ENCODE assay signal across 9 cellular contexts in genomic region chr3:47984089-47984759, GRCh38. TPM values are rescaled to one million over a fixed set of nuclear protein-coding genes. Genes with fewer than 3 reads are reported as not detected.
DNase-seq lines count a peak whose midpoint lies in the region; ATAC-seq and TF ChIP-seq lines count a peak whose summit lies in the region.
"Had no signal": no experiment of that assay in that cellular context is flagged by ENCODE, and none has a peak within 500 bp of the region (broad histone marks: within the 10 kb centered on the region; RNA-seq: fewer than 3 reads in every experiment).

No MANE protein-coding gene starts in this region.

- DNase-seq in HEK293T (ENCODE audit: extremely low spot score), result no peak
- DNase-seq in foreskin fibroblast, result peak; percentile 76 to 89
- DNase-seq in thoracic aorta (ENCODE audit: low spot score), result peak; percentile 31
- DNase-seq in central memory CD4-positive, alpha-beta T cell, result no peak
- DNase-seq in GM20000 (ENCODE audit: low spot score), result no peak
- DNase-seq in islet precursor cell, result no peak
- DNase-seq: mucosa of descending colon, NCI-H2081 treated with DMSO at 0.1 percent for 48 hours had no signal

- no peaks in the 10 kb centered on the region for H3K4me1 Mint-ChIP-seq in activated T-helper 17 cell treated with anti-CD3 and anti-CD28 coated beads, Interleukin-2, amount 50 U/mL, for 72 hours

- TF ChIP-seq CTCF in foreskin fibroblast (IDR thresholded peaks at IDR 0.05; ENCODE audit: low read depth, low read length) (no peak), thoracic aorta (IDR thresholded peaks at IDR 0.05) (no peak), GM20000 (IDR thresholded peaks at IDR 0.05; ENCODE audit: extremely low read depth, missing control alignments) (no peak)

- no peaks in the 10 kb centered on the region for H3K27me3 ChIP-seq in thoracic aorta (replicated peaks; ENCODE audit: insufficient read depth)

- no peaks in the 10 kb centered on the region for H3K9me3 ChIP-seq in thoracic aorta
- H3K9me3 ChIP-seq: mucosa of descending colon had no signal

- no peaks in the 10 kb centered on the region for H3K9me3 Mint-ChIP-seq in activated T-helper 17 cell treated with anti-CD3 and anti-CD28 coated beads, Interleukin-2, amount 50 U/mL, for 72 hours

- peak overlapping the region in 1 of 2 donors; percentile 57 for H3K27ac ChIP-seq in thoracic aorta

- H3K4me3 ChIP-seq in foreskin fibroblast (ENCODE audit: low read depth in 1 of 2, low read length in 2 of 2) (no peak overlapping the region), thoracic aorta (no peak overlapping the region)
- H3K4me3 ChIP-seq: mucosa of descending colon had no signal

- peaks cover 22% of the 10 kb centered on the region for H3K36me3 Mint-ChIP-seq in activated T-helper 17 cell treated with anti-CD3 and anti-CD28 coated beads, Interleukin-2, amount 50 U/mL, for 72 hours (ENCODE audit: low read depth)

- no peak for ATAC-seq in activated T-helper 17 cell treated with anti-CD3 and anti-CD28 coated beads, Interleukin-2, amount 50 U/mL, for 72 hours (replicated peaks)
- ATAC-seq in thoracic aorta (ENCODE audit: insufficient number of reproducible peaks, low FRiP score, low read depth), result peak; percentile 49
- ATAC-seq: mucosa of descending colon had no signal

- peak overlapping the region; percentile 28 for H3K27ac Mint-ChIP-seq in activated T-helper 17 cell treated with anti-CD3 and anti-CD28 coated beads, Interleukin-2, amount 50 U/mL, for 72 hours

- peaks cover 32 to 60% of the 10 kb centered on the region in 2 donors for H3K4me1 ChIP-seq in thoracic aorta (ENCODE audit: control insufficient read depth in 1 of 2, low read depth in 2 of 2)

- no peaks in the 10 kb centered on the region for H3K36me3 ChIP-seq in thoracic aorta

- no peak overlapping the region for H3K4me3 Mint-ChIP-seq in activated T-helper 17 cell treated with anti-CD3 and anti-CD28 coated beads, Interleukin-2, amount 50 U/mL, for 72 hours

- no peaks in the 10 kb centered on the region for H3K27me3 Mint-ChIP-seq in activated T-helper 17 cell treated with anti-CD3 and anti-CD28 coated beads, Interleukin-2, amount 50 U/mL, for 72 hours

- POLR2A ChIA-PET in HEK293T (lab: Yijun Ruan, JAX), result interaction anchor here (1.0 kb wide), 1 partner anchor 105 kb away, joined by 3 read pairs; no protein-coding TSS in a partner anchor

- CTCF ChIA-PET in HEK293T (lab: Yijun Ruan, JAX), result no interaction called here

TF ChIP-seq in HEK293T, 16 proteins besides CTCF, POLR2A, EP300 and RAD21:
- 0 out of 2 replicates have a peak, but pooled peaks have one; percentile 17 for TF ChIP-seq ZNF384 (IDR thresholded peaks at IDR 0.05)
- no peak for TF ChIP-seq SP1 (IDR thresholded peaks at IDR 0.05)
TF ChIP-seq in HEK293T: peak in this region for 1.

RNA-seq across cellular contexts. Expression of gene MAP4, which starts 32.0 kb away (rescaled TPM):
- total RNA-seq in activated T-helper 17 cell treated with anti-CD3 and anti-CD28 coated beads, Interleukin-2, amount 50 U/mL, for 72 hours, result 100 to 1,000 TPM in 1 of 2 donors, 10 to 100 TPM in 1; 97.5 to 130 TPM
- total RNA-seq in thoracic aorta, result 100 to 1,000 TPM; 252 to 264 TPM

Comparison
In these comparisons a context has a peak if more than half of its experiments do, and no peak if none do; other contexts are left out.
1. DNase-seq: peak in foreskin fibroblast (2 of 2) and thoracic aorta (single experiment); none in HEK293T (single experiment), central memory CD4-positive, alpha-beta T cell (single experiment), GM20000 (single experiment) and islet precursor cell (single experiment).